In genomic region chr3:186985713-186986364, GRCh38 we compare ENCODE assay signal across 1 cellular context.
TF ChIP-seq lines count a peak whose summit lies in the region.

No MANE protein-coding gene starts in this region.

TF ChIP-seq in K562, 482 proteins besides CTCF, POLR2A, EP300 and RAD21 (continued from another document):
- TF ChIP-seq E2F6 (IDR thresholded peaks at IDR 0.05; ENCODE audit: borderline replicate concordance in 1 of 2, extremely low read depth in 1 of 2, insufficient read depth in 1 of 2, insufficient read length in 1 of 2, low read depth in 1 of 2, low read length in 1 of 2, poor library complexity in 1 of 2, severe bottlenecking in 1 of 2) (no peak), ETV6 (IDR thresholded peaks at IDR 0.05; ENCODE audit: borderline replicate concordance in 1 of 2, low read depth in 2 of 2, low read length in 1 of 2) (peak in 1 of 2 experiments; percentile 89; a peak in 2 of 4 replicates), ETV6 (CRISPR knock-in tag; IDR thresholded peaks at IDR 0.05; ENCODE audit: borderline replicate concordance) (no peak), KAT7 (CRISPR knock-in tag; IDR thresholded peaks at IDR 0.05; ENCODE audit: borderline replicate concordance) (no peak), NCOA4 (IDR thresholded peaks at IDR 0.05; ENCODE audit: partially characterized antibody) (no peak), PKNOX1 (IDR thresholded peaks at IDR 0.05) (no peak), NFXL1 (CRISPR knock-in tag; IDR thresholded peaks at IDR 0.05) (no peak), CEBPG (CRISPR knock-in tag; IDR thresholded peaks at IDR 0.05) (0 out of 2 replicates have a peak, but pooled peaks have one; percentile 17), CEBPG (tag; conservative IDR thresholded peaks at IDR 0.05 in 1 of 2, IDR thresholded peaks at IDR 0.05 in 1 of 2) (no peak), ZNF239 (CRISPR knock-in tag; IDR thresholded peaks at IDR 0.05) (no peak), MEF2A (IDR thresholded peaks at IDR 0.05; ENCODE audit: control insufficient read depth, low read depth, low read length) (no peak), L3MBTL2 (IDR thresholded peaks at IDR 0.05) (peak; percentile 39; the same call in 1 of the 2 replicates), NKRF (IDR thresholded peaks at IDR 0.05; ENCODE audit: borderline replicate concordance) (no peak), ZNF384 (IDR thresholded peaks at IDR 0.05; ENCODE audit: low read depth, low read length) (peak; percentile 68; the same call in 1 of the 2 replicates), ZNF165 (CRISPR knock-in tag; IDR thresholded peaks at IDR 0.05; ENCODE audit: borderline replicate concordance) (no peak), TAL1 (IDR thresholded peaks at IDR 0.05) (peak; percentile 53), HMG20B (CRISPR knock-in tag; IDR thresholded peaks at IDR 0.05) (no peak), ZNF232 (CRISPR knock-in tag; IDR thresholded peaks at IDR 0.05) (no peak), NFATC3 (IDR thresholded peaks at IDR 0.05) (no peak), MTA2 (IDR thresholded peaks at IDR 0.05; ENCODE audit: low read depth) (peak; percentile 51; the same call in 1 of the 2 replicates), NCOR1 (IDR thresholded peaks at IDR 0.05) (0 out of 2 replicates have a peak, but pooled peaks have one; percentile 20), MAZ (CRISPR knock-in tag; conservative IDR thresholded peaks at IDR 0.05 in 1 of 2, IDR thresholded peaks at IDR 0.05 in 1 of 2) (no peak), GATA2 (CRISPR knock-in tag; IDR thresholded peaks at IDR 0.05) (peak; percentile 43; the same call in 1 of the 2 replicates)
